In the genomic region with DNA sequence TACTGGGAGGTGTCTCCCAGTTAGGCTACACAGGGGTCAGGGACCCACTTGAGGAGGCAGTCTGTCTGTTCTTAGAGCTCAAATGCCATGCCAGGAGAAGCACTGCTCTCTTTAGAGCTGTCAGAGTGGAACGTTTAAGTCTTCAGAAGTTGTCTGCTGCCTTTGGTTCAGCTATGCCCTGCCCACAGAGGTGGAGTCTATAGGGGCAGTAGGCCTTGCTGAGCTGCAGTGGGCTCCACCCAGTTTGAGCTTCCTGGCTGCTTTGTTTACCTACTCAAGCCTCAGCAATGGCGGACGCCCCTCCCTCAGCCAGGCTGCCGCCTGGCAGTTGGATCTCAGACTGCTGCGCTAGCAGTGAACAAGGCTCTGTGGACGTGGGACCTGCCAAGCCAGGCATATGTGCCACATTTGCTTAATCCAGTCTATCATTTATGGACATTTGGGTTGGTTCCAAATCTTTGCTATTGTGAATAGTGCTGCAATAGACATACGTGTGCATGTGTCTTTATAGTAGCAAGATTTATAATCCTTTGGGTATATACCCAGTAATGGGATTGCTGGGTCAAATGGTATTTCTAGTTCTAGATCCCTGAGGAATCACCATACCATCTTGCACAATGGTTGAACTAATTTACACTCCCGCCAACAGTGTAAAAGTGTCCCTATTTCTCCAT, we compare ENCODE assay signal across 2 cellular contexts.
TF ChIP-seq lines count a peak whose summit lies in the region.

No MANE protein-coding gene starts in this region.

TF ChIP-seq in WTC11, 78 proteins besides CTCF, POLR2A, EP300 and RAD21:
- peak; percentile 41; the same call in 1 of the 2 replicates for TF ChIP-seq FOXK1 (CRISPR knock-in tag; IDR thresholded peaks at IDR 0.05)

TF ChIP-seq in K562, 482 proteins besides CTCF, POLR2A, EP300 and RAD21:
- peak in 1 of 2 experiments; percentile 36; a peak in 1 of 4 replicates for TF ChIP-seq FOXA3 (CRISPR knock-in tag; conservative IDR thresholded peaks at IDR 0.05 in 1 of 2, IDR thresholded peaks at IDR 0.05 in 1 of 2)
- TF ChIP-seq NRF1 (conservative IDR thresholded peaks at IDR 0.05 in 1 of 2, IDR thresholded peaks at IDR 0.05 in 1 of 2): 0 out of 4 replicates have a peak, but pooled peaks of 1 of the 2 experiments have one; percentile 15
- peak in 1 of 3 experiments; percentile 36 for TF ChIP-seq YY1 (IDR thresholded peaks at IDR 0.05; ENCODE audit: borderline replicate concordance in 1 of 3, control insufficient read depth in 1 of 3, extremely low read depth in 1 of 3, insufficient read depth in 3 of 3, insufficient read length in 1 of 3, insufficient replicate concordance in 2 of 3, low read depth in 1 of 3, low read length in 2 of 3)
